In genomic region chr12:42459336-42459847, GRCh38 we compare ENCODE assay signal across 27 cellular contexts.
DNase-seq lines count a peak whose midpoint lies in the region; TF ChIP-seq lines count a peak whose summit lies in the region.
"Had no signal": no experiment of that assay in that cellular context is flagged by ENCODE, and none has a peak within 500 bp of the region (broad histone marks: within the 10 kb centered on the region; RNA-seq: fewer than 3 reads in every experiment).

No MANE protein-coding gene starts in this region.

- peak overlapping the region; percentile 51 for H3K27ac ChIP-seq in HUES48 (ENCODE audit: low read depth, low read length)
- H3K27ac ChIP-seq in endodermal cell (ENCODE audit: low read depth, low read length) = no peak overlapping the region
- H3K27ac ChIP-seq: A549, KMS-11, PC-9, SJCRH30 had no signal

- DNase-seq in ELF-1 (ENCODE audit: low read depth, low spot score) (peak; percentile 16), endodermal cell (peak; percentile 56), nephron progenitor cell (no peak), Caco-2 (no peak), NCI-H82 treated with DMSO at 0.1 percent for 48 hours (lab: John Stamatoyannopoulos, UW; ENCODE audit: unreplicated experiment) (no peak), EL (no peak)
- DNase-seq: AML-193; C1 segment of cervical spinal cord; CD4-positive, alpha-beta memory T cell; DMS 273 treated with DMSO at 0.1 percent for 48 hours; DMS79 treated with DMSO at 0.1 percent for 48 hours; GOT3; HCEC 1CT; NCI-H1092; NCI-H1417 treated with DMSO at 0.1 percent for 48 hours; NCI-H1694 treated with DMSO at 0.1 percent for 48 hours; NCI-H2081; NCI-H226; NCI-H510A; NCI-H69; PC-9; SJCRH30; T-cell had no signal

- H3K27ac Mint-ChIP-seq in endodermal cell (no peak overlapping the region), nephron progenitor cell (peak overlapping the region; percentile 89), Caco-2 (ENCODE audit: unreplicated experiment) (no peak overlapping the region)
- H3K27ac Mint-ChIP-seq: CD4-positive, alpha-beta memory T cell; T-cell had no signal

- H3K36me3 Mint-ChIP-seq in endodermal cell (ENCODE audit: low read depth) = peaks cover 57% of the 10 kb centered on the region
- peaks cover 78% of the 10 kb centered on the region for H3K36me3 Mint-ChIP-seq in nephron progenitor cell (ENCODE audit: low read depth)
- peaks cover 12% of the 10 kb centered on the region for H3K36me3 Mint-ChIP-seq in Caco-2 (ENCODE audit: insufficient read depth, unreplicated experiment)
- H3K36me3 Mint-ChIP-seq: CD4-positive, alpha-beta memory T cell; T-cell had no signal

- H3K4me1 ChIP-seq in HUES48 (ENCODE audit: control insufficient read depth, insufficient read depth, low read length) (peaks cover 34% of the 10 kb centered on the region), endodermal cell (ENCODE audit: control insufficient read depth, insufficient read depth, low read length) (no peaks in the 10 kb centered on the region), Caco-2 (no peaks in the 10 kb centered on the region)
- H3K4me1 ChIP-seq: A549, SJCRH30 had no signal

- WGBS in endodermal cell (ENCODE audit: insufficient coverage in 1 of 2, insufficient read length in 1 of 2), 2 experiments = 87 to 90% methylated on average over 11 to 12 of the region's 12 CpGs

- H3K4me3 ChIP-seq in HUES48 (ENCODE audit: low read depth, low read length) (no peak overlapping the region), endodermal cell (ENCODE audit: low read length) (no peak overlapping the region), Caco-2 (ENCODE audit: low read depth, low read length) (no peak overlapping the region)
- H3K4me3 ChIP-seq: A549, PC-9, SJCRH30 had no signal

- H3K9me3 ChIP-seq in HUES48 (ENCODE audit: control insufficient read depth, insufficient read depth, low read length) (no peaks in the 10 kb centered on the region), endodermal cell (ENCODE audit: control insufficient read depth, low read length) (no peaks in the 10 kb centered on the region), Caco-2 (no peaks in the 10 kb centered on the region)
- H3K9me3 ChIP-seq: A549, SJCRH30 had no signal

- intact Hi-C loops in Caco-2 (cut with micrococcal nuclease; ENCODE audit: unreplicated experiment) = loop anchor here (10.0 kb wide), 1 partner anchor 315 kb away; the partner anchor contains the start of gene GXYLT1

- H3K27me3 Mint-ChIP-seq in endodermal cell (ENCODE audit: insufficient read depth) (no peaks in the 10 kb centered on the region), nephron progenitor cell (ENCODE audit: low read depth, poor library complexity) (no peaks in the 10 kb centered on the region), Caco-2 (ENCODE audit: insufficient read depth, unreplicated experiment) (no peaks in the 10 kb centered on the region)
- H3K27me3 Mint-ChIP-seq: IgD-negative memory B cell had no signal

- BruUV-seq in Caco-2 (replicated peaks; lab: Mats Ljungman, UMichigan) = no TSS peak

- H3K27me3 ChIP-seq in HUES48 (ENCODE audit: control insufficient read depth, insufficient read depth, low read length) (no peaks in the 10 kb centered on the region), endodermal cell (ENCODE audit: control insufficient read depth, insufficient read depth, low read length, poor library complexity, severe bottlenecking) (no peaks in the 10 kb centered on the region), Caco-2 (replicated peaks; ENCODE audit: control insufficient read depth, insufficient read depth, low read length) (no peaks in the 10 kb centered on the region)
- H3K27me3 ChIP-seq: SJCRH30 had no signal

- peak overlapping the region; percentile 12 for H3K4me3 Mint-ChIP-seq in endodermal cell
- H3K4me3 Mint-ChIP-seq in nephron progenitor cell = no peak overlapping the region
- H3K4me3 Mint-ChIP-seq in Caco-2 (ENCODE audit: unreplicated experiment) = no peak overlapping the region
- H3K4me3 Mint-ChIP-seq: CD4-positive, alpha-beta memory T cell; IgD-negative memory B cell; T-cell had no signal

- TF ChIP-seq CTCF in endodermal cell (conservative IDR thresholded peaks at IDR 0.05) (no peak), nephron progenitor cell (IDR thresholded peaks at IDR 0.05) (no peak), Caco-2 (IDR thresholded peaks at IDR 0.05; ENCODE audit: insufficient read depth in 1 of 2, low read depth in 1 of 2, low read length in 1 of 2, severe bottlenecking in 1 of 2, unreplicated experiment in 1 of 2) (no peak)

- peaks cover 17% of the 10 kb centered on the region for H3K4me1 Mint-ChIP-seq in endodermal cell
- no peaks in the 10 kb centered on the region for H3K4me1 Mint-ChIP-seq in nephron progenitor cell
- H3K4me1 Mint-ChIP-seq in Caco-2 (ENCODE audit: low read depth, unreplicated experiment) = no peaks in the 10 kb centered on the region
- H3K4me1 Mint-ChIP-seq: CD4-positive, alpha-beta memory T cell; T-cell had no signal

- no peaks in the 10 kb centered on the region for H3K9me3 Mint-ChIP-seq in endodermal cell
- no peaks in the 10 kb centered on the region for H3K9me3 Mint-ChIP-seq in nephron progenitor cell
- no peaks in the 10 kb centered on the region for H3K9me3 Mint-ChIP-seq in Caco-2 (ENCODE audit: unreplicated experiment)
- H3K9me3 Mint-ChIP-seq: IgD-negative memory B cell, T-cell had no signal

- no peak overlapping the region for H3K9ac ChIP-seq in HUES48 (ENCODE audit: low read depth, low read length)
- H3K9ac ChIP-seq in endodermal cell (ENCODE audit: extremely low read depth, low read length, poor library complexity, severe bottlenecking) = no peak overlapping the region
- H3K9ac ChIP-seq: KMS-11 had no signal

- CTCF ChIA-PET in Caco-2 (lab: Charles Lee) = no interaction called here

- POLR2A ChIA-PET in Caco-2 (lab: Charles Lee) = interaction anchor here (0.6 kb wide), 1 partner anchor 25 kb away, joined by 6 read pairs; no protein-coding TSS in a partner anchor

- H3K36me3 ChIP-seq in HUES48 (ENCODE audit: control insufficient read depth, insufficient read depth, low read length) (peaks cover 67% of the 10 kb centered on the region), endodermal cell (ENCODE audit: control insufficient read depth, insufficient read depth, low read length) (peaks cover 76% of the 10 kb centered on the region), Caco-2 (ENCODE audit: control insufficient read depth, insufficient read depth, low read length) (no peaks in the 10 kb centered on the region)
- H3K36me3 ChIP-seq: SJCRH30 had no signal

Comparison
In these comparisons a context has a peak if more than half of its experiments do, and no peak if none do; other contexts are left out.
1. DNase-seq: peak in ELF-1 (single experiment) and endodermal cell (single experiment); none in nephron progenitor cell (single experiment), Caco-2 (0 of 2), NCI-H82 treated with DMSO at 0.1 percent for 48 hours (single experiment) and EL (single experiment).